In genomic region chr7:149261321-149261828, GRCh38 we compare ENCODE assay signal across 8 cellular contexts. TPM values are rescaled to one million over a fixed set of nuclear protein-coding genes. Genes with fewer than 3 reads are reported as not detected.
DNase-seq lines count a peak whose midpoint lies in the region; ATAC-seq and TF ChIP-seq lines count a peak whose summit lies in the region.

No MANE protein-coding gene starts in this region.

- H3K9ac ChIP-seq in PC-3 (ENCODE audit: low read length) (peak overlapping the region; percentile 90), colonic mucosa (ENCODE audit: low read depth in 2 of 2, low read length in 2 of 2) (peak overlapping the region; percentile 60 to 95), mesendoderm (ENCODE audit: low read length) (peak overlapping the region; percentile 66)

- H3K27ac ChIP-seq in CD8-positive, alpha-beta memory T cell (ENCODE audit: low read depth, low read length) = peak overlapping the region; percentile 50
- peak overlapping the region; percentile 82 for H3K27ac ChIP-seq in PC-3 (ENCODE audit: low read length)
- peak overlapping the region; percentile 79 for H3K27ac ChIP-seq in colonic mucosa
- H3K27ac ChIP-seq in mesendoderm (ENCODE audit: low read depth, low read length) = no peak overlapping the region
- peak overlapping the region; percentile 81 to 96 (median 92) for H3K27ac ChIP-seq in upper lobe of left lung

- H3K9me3 ChIP-seq in CD8-positive, alpha-beta memory T cell (ENCODE audit: low read length) = no peaks in the 10 kb centered on the region
- no peaks in the 10 kb centered on the region for H3K9me3 ChIP-seq in PC-3 (ENCODE audit: low read length)
- H3K9me3 ChIP-seq in colonic mucosa = no peaks in the 10 kb centered on the region
- no peaks in the 10 kb centered on the region for H3K9me3 ChIP-seq in upper lobe of left lung

- peak overlapping the region; percentile 88 for H2AFZ ChIP-seq in PC-3 (ENCODE audit: low read length)

- peaks cover 24% of the 10 kb centered on the region for H3K4me1 ChIP-seq in CD8-positive, alpha-beta memory T cell (ENCODE audit: insufficient read depth, low read length)
- H3K4me1 ChIP-seq in PC-3 (ENCODE audit: insufficient read depth, low read length) (peaks cover 22% of the 10 kb centered on the region), colonic mucosa (peaks cover 5% of the 10 kb centered on the region), mesendoderm (ENCODE audit: control insufficient read depth, low read depth, low read length) (no peaks in the 10 kb centered on the region), upper lobe of left lung (peaks cover 13 to 21% (median 18%) of the 10 kb centered on the region in 4 donors)

- peak overlapping the region; percentile 1 for H4K8ac ChIP-seq in mesendoderm (ENCODE audit: low read depth, low read length)

- no peak overlapping the region for H4K5ac ChIP-seq in mesendoderm (ENCODE audit: low read length)

- H3K4me2 ChIP-seq in PC-3 (ENCODE audit: low read length) = peak overlapping the region; percentile 91
- peak overlapping the region; percentile 30 for H3K4me2 ChIP-seq in mesendoderm (ENCODE audit: low read length)

- peaks cover 0 to 26% (median 5%) of the 10 kb centered on the region in 3 donors for H3K36me3 Mint-ChIP-seq in CD8-positive, alpha-beta memory T cell

- H3K4ac ChIP-seq in mesendoderm (ENCODE audit: low read depth, low read length) = no peak overlapping the region

- no peak overlapping the region for H3K23ac ChIP-seq in mesendoderm (ENCODE audit: low read length)

- no peak for TF ChIP-seq POLR2A in upper lobe of left lung (IDR thresholded peaks at IDR 0.05)

- peak overlapping the region; percentile 87 to 97 (median 93) for H3K27ac Mint-ChIP-seq in CD8-positive, alpha-beta memory T cell

- no peak overlapping the region for H2AK5ac ChIP-seq in mesendoderm (ENCODE audit: low read length)

- intact Hi-C loops in PC-3 (cut with micrococcal nuclease) (no loop called here), colonic mucosa (cut with DNase I) (no loop called here)

- CTCF ChIA-PET in CD8-positive, alpha-beta memory T cell (lab: Charles Lee) = interaction anchor here (0.6 to 3.9 kb wide), 19 partner anchors 10 to 235 kb away, joined by 3 to 46 read pairs (median 4); partner anchors contain the start of genes ZNF212, ZNF282 and ZNF398
- CTCF ChIA-PET in PC-3 (lab: Charles Lee) = interaction anchor here (0.6 to 1.9 kb wide), 6 partner anchors 24 to 498 kb away, joined by 3 to 12 read pairs (median 8); no protein-coding TSS in a partner anchor

- peak overlapping the region; percentile 79 to 89 (median 87) for H3K4me3 Mint-ChIP-seq in CD8-positive, alpha-beta memory T cell

- H3K56ac ChIP-seq in mesendoderm (ENCODE audit: low read length) = peak overlapping the region; percentile 75

- H2BK15ac ChIP-seq in mesendoderm (replicated peaks; ENCODE audit: low read depth) = no peak overlapping the region

- H3K36me3 ChIP-seq in CD8-positive, alpha-beta memory T cell (ENCODE audit: insufficient read depth, low read length) = peaks cover 6% of the 10 kb centered on the region
- H3K36me3 ChIP-seq in PC-3 (ENCODE audit: low read depth, low read length) (no peaks in the 10 kb centered on the region; the same call in 1 of the 2 replicates), colonic mucosa (no peaks in the 10 kb centered on the region), mesendoderm (ENCODE audit: control insufficient read depth, insufficient read depth, low read length) (no peaks in the 10 kb centered on the region), upper lobe of left lung (peaks cover under 1 to 9% (median 4%) of the 10 kb centered on the region in 4 donors)

- no peaks in the 10 kb centered on the region for H3K27me3 ChIP-seq in CD8-positive, alpha-beta memory T cell (ENCODE audit: insufficient read depth, low read length, poor library complexity, severe bottlenecking)
- H3K27me3 ChIP-seq in PC-3 (ENCODE audit: low read length) (no peaks in the 10 kb centered on the region), colonic mucosa (no peaks in the 10 kb centered on the region), mesendoderm (ENCODE audit: insufficient read depth, low read length, poor library complexity) (no peaks in the 10 kb centered on the region), upper lobe of left lung (peaks cover 0 to 5% (median 0%) of the 10 kb centered on the region in 4 donors)

- no peak overlapping the region for H2BK5ac ChIP-seq in mesendoderm (ENCODE audit: low read length)

- WGBS in mesendoderm (ENCODE audit: extremely low coverage, insufficient coverage, low lambda C conversion rate) = no CpG with 5 or more reads among the region's 16 CpGs
- WGBS in upper lobe of left lung, 2 donors = 4 to 10% methylated on average over 10 to 16 of the region's 16 CpGs

- peak overlapping the region; percentile 75 for H3K4me3 ChIP-seq in CD8-positive, alpha-beta memory T cell (ENCODE audit: low read length)
- H3K4me3 ChIP-seq in PC-3 (ENCODE audit: low read length) (peak overlapping the region; percentile 69), colonic mucosa (peak overlapping the region; percentile 49), mesendoderm (ENCODE audit: low read length) (no peak overlapping the region), upper lobe of left lung (peak overlapping the region; percentile 4 to 82 (median 69))

- peak; percentile 16 for ATAC-seq in GM21528 (IDR thresholded peaks at IDR 0.05; ENCODE audit: low FRiP score, unreplicated experiment)
- ATAC-seq in PC-3 = peak; percentile 21
- peak in 1 of 2 donors; percentile 5 for ATAC-seq in upper lobe of left lung (ENCODE audit: low FRiP score in 2 of 2)
- no peak for ATAC-seq in HG03135 (IDR thresholded peaks at IDR 0.05; ENCODE audit: unreplicated experiment)

- TF ChIP-seq CTCF in PC-3 (conservative IDR thresholded peaks at IDR 0.05; ENCODE audit: low read depth, low read length) = no peak
- TF ChIP-seq CTCF in colonic mucosa (IDR thresholded peaks at IDR 0.05) = no peak
- no peak for TF ChIP-seq CTCF in upper lobe of left lung (IDR thresholded peaks at IDR 0.05)

- H3K79me2 ChIP-seq in PC-3 (ENCODE audit: low read length) (peaks cover 18% of the 10 kb centered on the region; the same call in 1 of the 2 replicates), mesendoderm (ENCODE audit: control insufficient read depth, insufficient read depth, low read length) (no peaks in the 10 kb centered on the region)

- H3K9me3 Mint-ChIP-seq in CD8-positive, alpha-beta memory T cell = no peaks in the 10 kb centered on the region

- peak overlapping the region; percentile 46 for H3K18ac ChIP-seq in mesendoderm (ENCODE audit: low read length)

- H3K4me1 Mint-ChIP-seq in CD8-positive, alpha-beta memory T cell = peaks cover 27 to 50% (median 36%) of the 10 kb centered on the region in 3 donors

- TSS peak; percentile 85 for BruUV-seq in PC-3 (replicated peaks; lab: Mats Ljungman, UMichigan)

- no peaks in the 10 kb centered on the region for H3F3A ChIP-seq in PC-3 (ENCODE audit: low read length, unreplicated experiment)

- H3K27me3 Mint-ChIP-seq in CD8-positive, alpha-beta memory T cell = no peaks in the 10 kb centered on the region

- no peak for TF ChIP-seq EP300 in upper lobe of left lung (IDR thresholded peaks at IDR 0.05)

- DNase-seq in CD8-positive, alpha-beta memory T cell = no peak
- peak; percentile 62 for DNase-seq in PC-3
- no peak for DNase-seq in colonic mucosa
- DNase-seq in mesendoderm = peak; percentile 39
- no peak for DNase-seq in upper lobe of left lung
- no peak for DNase-seq in SIG-M5 treated with dmso at 0.1 percent for 504 hours (lab: John Stamatoyannopoulos, UW; ENCODE audit: unreplicated experiment)

- H3K79me1 ChIP-seq in mesendoderm (ENCODE audit: low read length) = no peaks in the 10 kb centered on the region

- POLR2A ChIA-PET in CD8-positive, alpha-beta memory T cell (lab: Charles Lee) = interaction anchor here (0.5 to 2.1 kb wide), 5 partner anchors 23 to 364 kb away, joined by 3 to 26 read pairs (median 7); partner anchors contain the start of gene ZNF777
- POLR2A ChIA-PET in PC-3 (lab: Charles Lee; ENCODE audit: unreplicated experiment) = no interaction called here

- H4K20me1 ChIP-seq in PC-3 (ENCODE audit: low read length) = no peaks in the 10 kb centered on the region

- H2BK120ac ChIP-seq in mesendoderm (ENCODE audit: low read depth, low read length) = no peak overlapping the region

- no peaks in the 10 kb centered on the region for H3K9me2 ChIP-seq in PC-3 (replicated peaks; ENCODE audit: low read length)

RNA-seq across cellular contexts. Expression of gene ZNF783, which starts 0.6 kb away (rescaled TPM):
- total RNA-seq in CD8-positive, alpha-beta memory T cell = 10 to 100 TPM; 19.7 to 20.4 TPM
- 5.0 TPM for polyA plus RNA-seq in CD8-positive, alpha-beta memory T cell
- 6.9 and 7.0 TPM in 2 replicates for total RNA-seq in PC-3 (2014; rRNA removed)
- 1 to 10 TPM; 5.5 to 8.9 TPM for total RNA-seq in colonic mucosa
- 2.9 TPM for polyA plus RNA-seq in mesendoderm (2013, experiment 1 of 2)
- polyA plus RNA-seq in mesendoderm (2013, experiment 2 of 2) = 2.6 TPM
- 10 to 100 TPM; 12.6 to 46.1 (median 17.5) TPM for total RNA-seq in upper lobe of left lung

RNA-seq across cellular contexts. Expression of gene ZNF212, which starts 21.9 kb away (rescaled TPM):
- total RNA-seq in CD8-positive, alpha-beta memory T cell = 10 to 100 TPM; 14.7 to 16.6 TPM
- 8.6 TPM for polyA plus RNA-seq in CD8-positive, alpha-beta memory T cell
- total RNA-seq in PC-3 (2014; rRNA removed) (9.7 and 10.4 TPM in 2 replicates), colonic mucosa (10 to 100 TPM in 1 of 2 donors, 1 to 10 TPM in 1; 9.8 to 10.4 TPM), upper lobe of left lung (10 to 100 TPM; 10.3 to 33.5 (median 10.9) TPM)
- polyA plus RNA-seq in mesendoderm (2013, experiment 1 of 2) = 7.1 TPM
- 7.4 TPM for polyA plus RNA-seq in mesendoderm (2013, experiment 2 of 2)

Comparison
In these comparisons a context has a peak if more than half of its experiments do, and no peak if none do; other contexts are left out.
1. DNase-seq: peak in PC-3 (single experiment) and mesendoderm (single experiment); none in CD8-positive, alpha-beta memory T cell (0 of 5), colonic mucosa (single experiment), upper lobe of left lung (0 of 2) and SIG-M5 treated with dmso at 0.1 percent for 504 hours (single experiment).
2. Peak in every context shown above with its lines, with median percentiles within 50 percentile points of each other: H3K9ac ChIP-seq.